Comparison of ENCODE assay signal across 12 cellular contexts in genomic region chr14:61213116-61213720, GRCh38.
A peak's percentile ranks its signal among the peaks of the same experiment; 100 is the strongest.
DNase-seq lines count a peak whose midpoint lies in the region; ATAC-seq and TF ChIP-seq lines count a peak whose summit lies in the region.
"Had no signal": no experiment of that assay in that cellular context is flagged by ENCODE, and none has a peak within 500 bp of the region (broad histone marks: within the 10 kb centered on the region; RNA-seq: fewer than 3 reads in every experiment).

No MANE protein-coding gene starts in this region.

- H3K4me3 Mint-ChIP-seq in GM23338, result no peak overlapping the region
- H3K4me3 Mint-ChIP-seq: activated naive CD8-positive, alpha-beta T cell had no signal

- H3K9me3 ChIP-seq in SK-N-SH, result no peaks in the 10 kb centered on the region
- H3K9me3 ChIP-seq in subcutaneous abdominal adipose tissue (ENCODE audit: control insufficient read depth in 5 of 5, low read length in 5 of 5), result no peaks in the 10 kb centered on the region

- WGBS in SK-N-SH (ENCODE audit: low lambda C conversion rate), result 91% methylated on average over 5 of the region's 5 CpGs

- ATAC-seq in GM23338, result no peak

- no peak for TF ChIP-seq EP300 in SK-N-SH (IDR thresholded peaks at IDR 0.05; ENCODE audit: borderline replicate concordance in 1 of 2, low read depth in 1 of 2, low read length in 1 of 2)

- H3K27ac ChIP-seq in GM23338 (ENCODE audit: low read depth) (no peak overlapping the region), SK-N-SH (ENCODE audit: low read depth in 2 of 2, low read length in 1 of 2) (peak overlapping the region in 1 of 2 experiments; percentile 5; a peak in 1 of 4 replicates), subcutaneous abdominal adipose tissue (ENCODE audit: low read depth, low read length) (peak overlapping the region; percentile 84)

- no peak overlapping the region for H3K27ac Mint-ChIP-seq in GM23338
- H3K27ac Mint-ChIP-seq: activated naive CD8-positive, alpha-beta T cell had no signal

- DNase-seq in GM23338 (ENCODE audit: low spot score) (no peak), SK-N-SH (no peak), fibroblast of villous mesenchyme (ENCODE audit: low read depth) (peak; percentile 34), hypothalamus (lab: John Stamatoyannopoulos, UW) (no peak), inferior parietal cortex (ENCODE audit: extremely low spot score) (no peak), DMS79 treated with DMSO at 0.1 percent for 48 hours (lab: John Stamatoyannopoulos, UW) (no peak)
- DNase-seq: head of caudate nucleus, NCI-H2171 treated with DMSO at 0.1 percent for 48 hours, SHP77 treated with DMSO at 0.1 percent for 48 hours, T1000 had no signal

- H3K4me1 ChIP-seq in GM23338 (ENCODE audit: insufficient read depth) (0 out of 2 replicates have a peak, but pooled peaks cover 5% of the 10 kb centered on the region), SK-N-SH (ENCODE audit: control insufficient read depth in 1 of 2, insufficient read depth in 2 of 2, low read depth in 1 of 2, low read length in 1 of 2) (peaks cover 0 to 17% of the 10 kb centered on the region in 2 experiments; a peak in 2 of 4 replicates), subcutaneous abdominal adipose tissue (ENCODE audit: control insufficient read depth in 5 of 5, insufficient read depth in 5 of 5, low read length in 5 of 5) (peaks cover 4 to 50% (median 28%) of the 10 kb centered on the region in 5 donors)

- no peak overlapping the region for H3K4me3 ChIP-seq in GM23338
- H3K4me3 ChIP-seq in SK-N-SH (ENCODE audit: low read depth in 2 of 2, low read length in 1 of 2), result no peak overlapping the region
- H3K4me3 ChIP-seq in fibroblast of villous mesenchyme (ENCODE audit: low read depth, low read length), result no peak overlapping the region
- H3K4me3 ChIP-seq in subcutaneous abdominal adipose tissue (ENCODE audit: low read depth in 1 of 5, low read length in 5 of 5), result no peak overlapping the region

- H3K9me2 ChIP-seq in GM23338 (ENCODE audit: insufficient read depth) (0 out of 2 replicates have a peak, but pooled peaks cover 4% of the 10 kb centered on the region), SK-N-SH (no peaks in the 10 kb centered on the region)

- no peaks in the 10 kb centered on the region for H3K36me3 Mint-ChIP-seq in GM23338 (ENCODE audit: low read depth)
- H3K36me3 Mint-ChIP-seq: activated naive CD8-positive, alpha-beta T cell had no signal

- TF ChIP-seq RAD21 in SK-N-SH (IDR thresholded peaks at IDR 0.05; ENCODE audit: low read length), result no peak

- no peaks in the 10 kb centered on the region for H3K27me3 Mint-ChIP-seq in GM23338 (ENCODE audit: insufficient read depth, low read depth, poor library complexity)

- no peaks in the 10 kb centered on the region for H3K9me3 Mint-ChIP-seq in GM23338

- no peaks in the 10 kb centered on the region for H4K20me1 ChIP-seq in GM23338 (replicated peaks; ENCODE audit: insufficient read depth)
- no peaks in the 10 kb centered on the region for H4K20me1 ChIP-seq in SK-N-SH (ENCODE audit: insufficient read depth)

- H2AFZ ChIP-seq in GM23338 (peak overlapping the region; percentile 66; the same call in 1 of the 2 replicates), SK-N-SH (ENCODE audit: low read depth) (0 out of 2 replicates have a peak overlapping the region, but pooled peaks have one; percentile 35)

- POLR2A ChIA-PET in SK-N-SH (lab: Yijun Ruan, JAX), result no interaction called here

- TF ChIP-seq CTCF in GM23338 (conservative IDR thresholded peaks at IDR 0.05; ENCODE audit: low read depth in 2 of 2) (no peak), SK-N-SH (IDR thresholded peaks at IDR 0.05) (no peak), fibroblast of villous mesenchyme (IDR thresholded peaks at IDR 0.05; ENCODE audit: insufficient read depth, low read depth, low read length) (no peak)

- H3K27me3 ChIP-seq in GM23338 (ENCODE audit: insufficient read depth) (no peaks in the 10 kb centered on the region), SK-N-SH (ENCODE audit: insufficient read depth) (no peaks in the 10 kb centered on the region), subcutaneous abdominal adipose tissue (ENCODE audit: control insufficient read depth in 5 of 5, insufficient read depth in 4 of 5, low read length in 5 of 5) (no peaks in the 10 kb centered on the region)

- CTCF ChIA-PET in SK-N-SH (lab: Yijun Ruan, JAX), result interaction anchor here (1.4 kb wide), 1 partner anchor 16 kb away, joined by 3 read pairs; no protein-coding TSS in a partner anchor

- H3K4me1 Mint-ChIP-seq in GM23338, result peaks cover 9% of the 10 kb centered on the region

- no peak overlapping the region for H3K9ac ChIP-seq in SK-N-SH
- H3K9ac ChIP-seq in subcutaneous abdominal adipose tissue (ENCODE audit: low read length in 5 of 5), result no peak overlapping the region

- H3F3A ChIP-seq in GM23338 (replicated peaks; ENCODE audit: low read depth), result no peaks in the 10 kb centered on the region
- peaks cover 8% of the 10 kb centered on the region for H3F3A ChIP-seq in SK-N-SH (replicated peaks; ENCODE audit: insufficient read depth)

- H3K79me2 ChIP-seq in GM23338 (replicated peaks; ENCODE audit: insufficient read depth) (no peaks in the 10 kb centered on the region), SK-N-SH (ENCODE audit: insufficient read depth) (no peaks in the 10 kb centered on the region)

- no peak overlapping the region for H3K4me2 ChIP-seq in GM23338
- no peak overlapping the region for H3K4me2 ChIP-seq in SK-N-SH

- no peaks in the 10 kb centered on the region for H3K36me3 ChIP-seq in GM23338 (ENCODE audit: insufficient read depth)
- no peaks in the 10 kb centered on the region for H3K36me3 ChIP-seq in SK-N-SH (replicated peaks in 1 of 2; ENCODE audit: control insufficient read depth in 1 of 2, insufficient read depth in 2 of 2, low read length in 1 of 2)
- H3K36me3 ChIP-seq in subcutaneous abdominal adipose tissue (ENCODE audit: control insufficient read depth in 5 of 5, insufficient read depth in 5 of 5, low read length in 5 of 5), result no peaks in the 10 kb centered on the region

TF ChIP-seq in GM23338, 12 proteins besides CTCF, POLR2A, EP300 and RAD21:
- TF ChIP-seq, protein P1, sequence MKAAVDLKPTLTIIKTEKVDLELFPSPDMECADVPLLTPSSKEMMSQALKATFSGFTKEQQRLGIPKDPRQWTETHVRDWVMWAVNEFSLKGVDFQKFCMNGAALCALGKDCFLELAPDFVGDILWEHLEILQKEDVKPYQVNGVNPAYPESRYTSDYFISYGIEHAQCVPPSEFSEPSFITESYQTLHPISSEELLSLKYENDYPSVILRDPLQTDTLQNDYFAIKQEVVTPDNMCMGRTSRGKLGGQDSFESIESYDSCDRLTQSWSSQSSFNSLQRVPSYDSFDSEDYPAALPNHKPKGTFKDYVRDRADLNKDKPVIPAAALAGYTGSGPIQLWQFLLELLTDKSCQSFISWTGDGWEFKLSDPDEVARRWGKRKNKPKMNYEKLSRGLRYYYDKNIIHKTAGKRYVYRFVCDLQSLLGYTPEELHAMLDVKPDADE (IDR thresholded peaks at IDR 0.05), result no peak
- TF ChIP-seq ZNF331 (CRISPR knock-in tag; IDR thresholded peaks at IDR 0.05; ENCODE audit: low read depth) (no peak), STAT1 (IDR thresholded peaks at IDR 0.05; ENCODE audit: unreplicated experiment) (no peak)

TF ChIP-seq in SK-N-SH, 30 proteins besides CTCF, POLR2A, EP300 and RAD21:
- TF ChIP-seq JUND (IDR thresholded peaks at IDR 0.05), result no peak
- TF ChIP-seq TCF12 (IDR thresholded peaks at IDR 0.05), result peak; percentile 24; the same call in 1 of the 2 replicates
- TF ChIP-seq RXRA (IDR thresholded peaks at IDR 0.05; ENCODE audit: borderline replicate concordance, low read depth), result no peak
